In the genomic region with DNA sequence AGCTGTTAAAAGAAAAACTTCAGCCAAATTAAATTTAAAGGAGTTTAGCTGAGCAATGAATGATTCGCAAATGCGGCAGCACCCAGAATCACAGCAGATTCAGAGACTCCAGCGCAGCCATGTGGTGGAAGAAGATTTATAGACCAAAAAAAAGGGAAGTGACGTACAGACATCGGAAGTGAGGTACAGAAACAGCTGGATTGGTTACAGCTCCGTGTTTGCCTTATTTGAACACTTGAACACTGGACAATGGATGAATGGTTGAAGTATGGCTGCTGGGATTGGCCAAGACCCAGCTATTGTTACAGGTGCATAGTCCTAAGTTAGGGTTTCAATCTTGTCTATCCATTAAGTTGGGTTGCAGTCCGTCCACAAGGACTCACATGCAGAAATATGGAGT, we compare ENCODE assay signal across 1 cellular context.
TF ChIP-seq lines count a peak whose summit lies in the region.

No MANE protein-coding gene starts in this region.

TF ChIP-seq in K562, 482 proteins besides CTCF, POLR2A, EP300 and RAD21 (continued from another document):
- TF ChIP-seq ZBTB40 (IDR thresholded peaks at IDR 0.05), result peak; percentile 83
- TF ChIP-seq ZBTB40 (CRISPR knock-in tag; IDR thresholded peaks at IDR 0.05), result no peak
- TF ChIP-seq, protein P1, sequence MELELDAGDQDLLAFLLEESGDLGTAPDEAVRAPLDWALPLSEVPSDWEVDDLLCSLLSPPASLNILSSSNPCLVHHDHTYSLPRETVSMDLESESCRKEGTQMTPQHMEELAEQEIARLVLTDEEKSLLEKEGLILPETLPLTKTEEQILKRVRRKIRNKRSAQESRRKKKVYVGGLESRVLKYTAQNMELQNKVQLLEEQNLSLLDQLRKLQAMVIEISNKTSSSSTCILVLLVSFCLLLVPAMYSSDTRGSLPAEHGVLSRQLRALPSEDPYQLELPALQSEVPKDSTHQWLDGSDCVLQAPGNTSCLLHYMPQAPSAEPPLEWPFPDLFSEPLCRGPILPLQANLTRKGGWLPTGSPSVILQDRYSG (tag; conservative IDR thresholded peaks at IDR 0.05; ENCODE audit: low read depth), result 0 out of 2 replicates have a peak, but pooled peaks have one; percentile 32
- peak; percentile 79 for TF ChIP-seq GABPA (tag; conservative IDR thresholded peaks at IDR 0.05; ENCODE audit: low read depth)
- TF ChIP-seq RHOXF2B (CRISPR knock-in tag; conservative IDR thresholded peaks at IDR 0.05), result no peak
- TF ChIP-seq, protein P2, sequence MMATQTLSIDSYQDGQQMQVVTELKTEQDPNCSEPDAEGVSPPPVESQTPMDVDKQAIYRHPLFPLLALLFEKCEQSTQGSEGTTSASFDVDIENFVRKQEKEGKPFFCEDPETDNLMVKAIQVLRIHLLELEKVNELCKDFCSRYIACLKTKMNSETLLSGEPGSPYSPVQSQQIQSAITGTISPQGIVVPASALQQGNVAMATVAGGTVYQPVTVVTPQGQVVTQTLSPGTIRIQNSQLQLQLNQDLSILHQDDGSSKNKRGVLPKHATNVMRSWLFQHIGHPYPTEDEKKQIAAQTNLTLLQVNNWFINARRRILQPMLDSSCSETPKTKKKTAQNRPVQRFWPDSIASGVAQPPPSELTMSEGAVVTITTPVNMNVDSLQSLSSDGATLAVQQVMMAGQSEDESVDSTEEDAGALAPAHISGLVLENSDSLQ (IDR thresholded peaks at IDR 0.05), result peak; percentile 64
- TF ChIP-seq PBX2 (CRISPR knock-in tag; IDR thresholded peaks at IDR 0.05; ENCODE audit: low read depth), result no peak
- peak; percentile 57 for TF ChIP-seq PBX2 (tag; conservative IDR thresholded peaks at IDR 0.05; ENCODE audit: low read depth)
- no peak for TF ChIP-seq GTF3C2 (IDR thresholded peaks at IDR 0.05; ENCODE audit: borderline replicate concordance, extremely low read depth, insufficient read length)
- peak; percentile 78 for TF ChIP-seq CREM (IDR thresholded peaks at IDR 0.05; ENCODE audit: low read depth)
- TF ChIP-seq MEIS2 (IDR thresholded peaks at IDR 0.05; ENCODE audit: partially characterized antibody), result peak; percentile 66
- TF ChIP-seq, protein P3, sequence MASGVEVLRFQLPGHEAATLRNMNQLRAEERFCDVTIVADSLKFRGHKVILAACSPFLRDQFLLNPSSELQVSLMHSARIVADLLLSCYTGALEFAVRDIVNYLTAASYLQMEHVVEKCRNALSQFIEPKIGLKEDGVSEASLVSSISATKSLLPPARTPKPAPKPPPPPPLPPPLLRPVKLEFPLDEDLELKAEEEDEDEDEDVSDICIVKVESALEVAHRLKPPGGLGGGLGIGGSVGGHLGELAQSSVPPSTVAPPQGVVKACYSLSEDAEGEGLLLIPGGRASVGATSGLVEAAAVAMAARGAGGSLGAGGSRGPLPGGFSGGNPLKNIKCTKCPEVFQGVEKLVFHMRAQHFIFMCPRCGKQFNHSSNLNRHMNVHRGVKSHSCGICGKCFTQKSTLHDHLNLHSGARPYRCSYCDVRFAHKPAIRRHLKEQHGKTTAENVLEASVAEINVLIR (CRISPR knock-in tag; IDR thresholded peaks at IDR 0.05), result peak; percentile 67; the same call in 1 of the 2 replicates
- TF ChIP-seq TCFL5 (CRISPR knock-in tag; conservative IDR thresholded peaks at IDR 0.05), result no peak
- TF ChIP-seq ATF1 (CRISPR knock-in tag; IDR thresholded peaks at IDR 0.05), result no peak
- TF ChIP-seq ATF1 (tag; IDR thresholded peaks at IDR 0.05), result peak; percentile 62
- TF ChIP-seq HNRNPK (IDR thresholded peaks at IDR 0.05; ENCODE audit: low read depth, low read length, poor library complexity, severe bottlenecking), result no peak
- peak; percentile 88 for TF ChIP-seq EHMT2 (IDR thresholded peaks at IDR 0.05)
- TF ChIP-seq NONO (IDR thresholded peaks at IDR 0.05; ENCODE audit: low read depth in 2 of 2, low read length in 1 of 2), result no peak
- TF ChIP-seq TRIM28 (IDR thresholded peaks at IDR 0.05), result no peak
- TF ChIP-seq L3MBTL2 (IDR thresholded peaks at IDR 0.05), result peak; percentile 26; the same call in 1 of the 2 replicates
